ENCODE assay signal across 19 cellular contexts in genomic region chr10:504806-505205, GRCh38.
A peak's percentile ranks its signal among the peaks of the same experiment; 100 is the strongest.
DNase-seq lines count a peak whose midpoint lies in the region; ATAC-seq and TF ChIP-seq lines count a peak whose summit lies in the region.
"Had no signal": no experiment of that assay in that cellular context is flagged by ENCODE, and none has a peak within 500 bp of the region (broad histone marks: within the 10 kb centered on the region; RNA-seq: fewer than 3 reads in every experiment).

No MANE protein-coding gene starts in this region.

- H3K27me3 Mint-ChIP-seq in progenitor cell of endocrine pancreas, result no peaks in the 10 kb centered on the region

- H3K9me3 ChIP-seq in OCI-LY1 (ENCODE audit: low read length) (no peaks in the 10 kb centered on the region), SU-DHL-6 (ENCODE audit: insufficient read depth, low read length) (peaks cover 23% of the 10 kb centered on the region; the same call in 1 of the 2 replicates), upper lobe of right lung (no peaks in the 10 kb centered on the region)
- H3K9me3 ChIP-seq: BE2C, Caco-2 had no signal

- H3K4me1 ChIP-seq in OCI-LY1 (ENCODE audit: insufficient read depth, low read length, severe bottlenecking), result peaks cover 82% of the 10 kb centered on the region
- peaks cover 11% of the 10 kb centered on the region for H3K4me1 ChIP-seq in upper lobe of right lung
- H3K4me1 ChIP-seq: BE2C, Caco-2 had no signal

- H3K4me2 ChIP-seq in OCI-LY1 (ENCODE audit: low read length) (no peak overlapping the region), SU-DHL-6 (ENCODE audit: low read depth, low read length, poor library complexity, severe bottlenecking) (no peak overlapping the region)
- H3K4me2 ChIP-seq: GM23338 had no signal

- peak overlapping the region; percentile 92 for H3K27ac Mint-ChIP-seq in progenitor cell of endocrine pancreas
- H3K27ac Mint-ChIP-seq: CD4-positive, alpha-beta T cell; GM23338; HFFc6; IgD-negative memory B cell had no signal

- H3K79me2 ChIP-seq in OCI-LY1 (ENCODE audit: insufficient read depth, low read length) (peaks cover 62% of the 10 kb centered on the region), SU-DHL-6 (ENCODE audit: insufficient read depth, low read length) (peaks cover 49% of the 10 kb centered on the region; the same call in 1 of the 2 replicates)

- H3K9ac ChIP-seq in OCI-LY1 (ENCODE audit: low read length) (no peak overlapping the region), SU-DHL-6 (ENCODE audit: low read length) (no peak overlapping the region)

- no peak for ATAC-seq in upper lobe of right lung
- ATAC-seq: GM23338, HCT116 had no signal

- no peaks in the 10 kb centered on the region for H3K27me3 ChIP-seq in OCI-LY1 (ENCODE audit: insufficient read depth, low read length)
- no peaks in the 10 kb centered on the region for H3K27me3 ChIP-seq in SU-DHL-6 (ENCODE audit: low read length)
- no peaks in the 10 kb centered on the region for H3K27me3 ChIP-seq in upper lobe of right lung
- H3K27me3 ChIP-seq: BE2C had no signal

- H3K4me1 Mint-ChIP-seq in progenitor cell of endocrine pancreas (ENCODE audit: low read depth), result peaks cover 17% of the 10 kb centered on the region
- H3K4me1 Mint-ChIP-seq: GM23338 had no signal

- in situ Hi-C loops in KBM-7 (cut with MboI; ENCODE audit: low pct_unique_long_range_greater_than_20kb, low sequenced_read_pairs), result no loop called here

- peaks cover 12% of the 10 kb centered on the region for H3K36me3 Mint-ChIP-seq in progenitor cell of endocrine pancreas (ENCODE audit: insufficient read depth)
- H3K36me3 Mint-ChIP-seq: IgD-negative memory B cell had no signal

- H2AFZ ChIP-seq in OCI-LY1 (ENCODE audit: low read length) (no peak overlapping the region), SU-DHL-6 (ENCODE audit: low read depth, low read length, severe bottlenecking) (no peak overlapping the region)
- H2AFZ ChIP-seq: GM23338 had no signal

- H4K20me1 ChIP-seq in OCI-LY1 (ENCODE audit: insufficient read depth, low read length), result no peaks in the 10 kb centered on the region
- peaks cover 7% of the 10 kb centered on the region; the same call in 1 of the 2 replicates for H4K20me1 ChIP-seq in SU-DHL-6 (ENCODE audit: low read depth, low read length)

- H3K4me3 ChIP-seq in OCI-LY1 (ENCODE audit: low read depth, low read length, poor library complexity, severe bottlenecking) (no peak overlapping the region), SU-DHL-6 (ENCODE audit: insufficient read depth, low read length, poor library complexity, severe bottlenecking) (no peak overlapping the region), upper lobe of right lung (no peak overlapping the region)
- H3K4me3 ChIP-seq: GM23338 had no signal

- H3K4me3 Mint-ChIP-seq in progenitor cell of endocrine pancreas (ENCODE audit: low read depth), result no peak overlapping the region
- H3K4me3 Mint-ChIP-seq: CD4-positive, alpha-beta T cell; GM23338; HFFc6; IgD-negative memory B cell had no signal

- H3F3A ChIP-seq in OCI-LY1 (ENCODE audit: insufficient read depth, low read length) (no peaks in the 10 kb centered on the region), SU-DHL-6 (ENCODE audit: insufficient read depth) (peaks cover 15% of the 10 kb centered on the region)

- H3K36me3 ChIP-seq in OCI-LY1 (ENCODE audit: insufficient read depth, low read length) (peaks cover 88% of the 10 kb centered on the region), SU-DHL-6 (ENCODE audit: low read length) (peaks cover 11% of the 10 kb centered on the region; the same call in 1 of the 2 replicates), upper lobe of right lung (no peaks in the 10 kb centered on the region)
- H3K36me3 ChIP-seq: BE2C had no signal

- intact Hi-C loops in upper lobe of right lung (cut with DNase I), result loop anchor here (10.0 kb wide), 1 partner anchor 300 kb away; no protein-coding TSS in a partner anchor

- H3K9me3 Mint-ChIP-seq in progenitor cell of endocrine pancreas (ENCODE audit: low read depth), result peaks cover 5% of the 10 kb centered on the region
- H3K9me3 Mint-ChIP-seq: CD4-positive, alpha-beta T cell; GM23338; HFFc6; IgD-negative memory B cell had no signal

- TF ChIP-seq CTCF in OCI-LY1 (IDR thresholded peaks at IDR 0.05; ENCODE audit: low read length), result no peak
- no peak for TF ChIP-seq CTCF in SU-DHL-6 (IDR thresholded peaks at IDR 0.05; ENCODE audit: insufficient read depth, low read length, poor library complexity, severe bottlenecking)
- TF ChIP-seq CTCF in progenitor cell of endocrine pancreas (IDR thresholded peaks at IDR 0.05; ENCODE audit: unreplicated experiment), result no peak
- no peak for TF ChIP-seq CTCF in upper lobe of right lung (IDR thresholded peaks at IDR 0.05)

- H3K27ac ChIP-seq in OCI-LY1 (ENCODE audit: low read depth, low read length, poor library complexity, severe bottlenecking) (peak overlapping the region; percentile 86), SU-DHL-6 (ENCODE audit: low read depth, low read length) (peak overlapping the region; percentile 72; the same call in 1 of the 2 replicates), upper lobe of right lung (no peak overlapping the region)
- H3K27ac ChIP-seq: C4-2B had no signal

- no peaks in the 10 kb centered on the region for H3K9me2 ChIP-seq in OCI-LY1 (ENCODE audit: low read depth, low read length)
- H3K9me2 ChIP-seq in SU-DHL-6 (replicated peaks; ENCODE audit: insufficient read depth, low read length), result no peaks in the 10 kb centered on the region

- DNase-seq in progenitor cell of endocrine pancreas (ENCODE audit: low spot score, unreplicated experiment) (no peak), upper lobe of right lung (peak; percentile 18), GOT3 (lab: John Stamatoyannopoulos, UW) (no peak), HuH-7.5 (ENCODE audit: low spot score) (no peak), KBM-7 (no peak)
- DNase-seq: ACHN; BE2C; CD4-positive, alpha-beta T cell; DMS79; GF-D8; H7; HFFc6 had no signal
